15 cellular contexts compared by ENCODE assay signal in genomic region chr1:169941982-169942830, GRCh38. TPM values are rescaled to one million over a fixed set of nuclear protein-coding genes. Genes with fewer than 3 reads are reported as not detected.
A peak's percentile ranks its signal among the peaks of the same experiment; 100 is the strongest.
DNase-seq lines count a peak whose midpoint lies in the region; ATAC-seq and TF ChIP-seq lines count a peak whose summit lies in the region.
"Had no signal": no experiment of that assay in that cellular context is flagged by ENCODE, and none has a peak within 500 bp of the region (broad histone marks: within the 10 kb centered on the region; RNA-seq: fewer than 3 reads in every experiment).

No MANE protein-coding gene starts in this region.

- no peaks in the 10 kb centered on the region for H3K27me3 ChIP-seq in brain microvascular endothelial cell (replicated peaks)
- H3K27me3 ChIP-seq: gastrocnemius medialis had no signal

- DNase-seq in DMS114 treated with DMSO at 0.1 percent for 48 hours (lab: John Stamatoyannopoulos, UW; ENCODE audit: unreplicated experiment) (peak; percentile 21), LHCN-M2 (ENCODE audit: low read depth) (peak; percentile 45), cerebellar cortex (ENCODE audit: low spot score) (peak; percentile 60), non-pigmented ciliary epithelial cell (ENCODE audit: low read depth) (peak; percentile 13), brain microvascular endothelial cell (no peak), NCI-H2029 (lab: John Stamatoyannopoulos, UW) (no peak)
- no peak for DNase-seq in naive thymus-derived CD8-positive, alpha-beta T cell
- DNase-seq: CD8-positive, alpha-beta memory T cell; cerebellar nuclear complex; gastrocnemius medialis; left ventricle myocardium superior; NCI-H187 had no signal

- ATAC-seq in HG02763 (IDR thresholded peaks at IDR 0.05; ENCODE audit: unreplicated experiment) = no peak
- no peak for ATAC-seq in naive thymus-derived CD8-positive, alpha-beta T cell
- ATAC-seq: gastrocnemius medialis, left ventricle myocardium superior had no signal

- H3K4me3 ChIP-seq in brain microvascular endothelial cell (ENCODE audit: low read depth, low read length) = no peak overlapping the region
- H3K4me3 ChIP-seq: gastrocnemius medialis, thoracic aorta had no signal

- no peaks in the 10 kb centered on the region for H3K27me3 Mint-ChIP-seq in naive thymus-derived CD8-positive, alpha-beta T cell
- H3K27me3 Mint-ChIP-seq: CD8-positive, alpha-beta memory T cell had no signal

- H3K27ac ChIP-seq in brain microvascular endothelial cell = no peak overlapping the region
- H3K27ac ChIP-seq: gastrocnemius medialis, thoracic aorta, VCaP had no signal

- POLR2A ChIA-PET in naive thymus-derived CD8-positive, alpha-beta T cell (lab: Charles Lee) = no interaction called here

- H3K9me3 Mint-ChIP-seq in naive thymus-derived CD8-positive, alpha-beta T cell = no peaks in the 10 kb centered on the region
- H3K9me3 Mint-ChIP-seq: CD8-positive, alpha-beta memory T cell had no signal

- peaks cover 0 to 6% (median 0%) of the 10 kb centered on the region in 3 donors for H3K36me3 Mint-ChIP-seq in naive thymus-derived CD8-positive, alpha-beta T cell

- H3K36me3 ChIP-seq in brain microvascular endothelial cell (replicated peaks) = no peaks in the 10 kb centered on the region
- H3K36me3 ChIP-seq: gastrocnemius medialis had no signal

- no peak for TF ChIP-seq CTCF in brain microvascular endothelial cell (IDR thresholded peaks at IDR 0.05; ENCODE audit: low read depth, low read length, missing control alignments)

- in situ Hi-C loops in brain microvascular endothelial cell (cut with HindIII; ENCODE audit: low pct_ligation_motif_present, low sequenced_read_pairs) = loop anchor here (25.0 kb wide), 1 partner anchor 820 kb away; no protein-coding TSS in a partner anchor

- no peak overlapping the region for H3K4me3 Mint-ChIP-seq in naive thymus-derived CD8-positive, alpha-beta T cell
- H3K4me3 Mint-ChIP-seq: CD8-positive, alpha-beta memory T cell had no signal

- H3K4me1 Mint-ChIP-seq in naive thymus-derived CD8-positive, alpha-beta T cell = no peaks in the 10 kb centered on the region
- H3K4me1 Mint-ChIP-seq: CD8-positive, alpha-beta memory T cell had no signal

- no peak overlapping the region for H3K27ac Mint-ChIP-seq in naive thymus-derived CD8-positive, alpha-beta T cell

RNA-seq across cellular contexts. Expression of gene SCYL3, which starts 48.5 kb away (rescaled TPM):
- total RNA-seq in LHCN-M2 (2014; rRNA removed) = 4.8 and 5.9 TPM in 2 replicates
- 2.2 TPM for polyA plus RNA-seq in LHCN-M2 (2012)
- total RNA-seq in naive thymus-derived CD8-positive, alpha-beta T cell = 10 to 100 TPM; 18.0 to 19.9 TPM
- polyA plus RNA-seq in naive thymus-derived CD8-positive, alpha-beta T cell = 10 to 100 TPM; 10.1 to 14.8 (median 14.7) TPM

Comparison
In these comparisons a context has a peak if more than half of its experiments do, and no peak if none do; other contexts are left out.
1. DNase-seq: peak in DMS114 treated with DMSO at 0.1 percent for 48 hours (single experiment), LHCN-M2 (single experiment), cerebellar cortex (single experiment) and non-pigmented ciliary epithelial cell (single experiment); none in brain microvascular endothelial cell (single experiment), NCI-H2029 (single experiment) and naive thymus-derived CD8-positive, alpha-beta T cell (0 of 10).